Comparison of ENCODE assay signal across 30 cellular contexts in genomic region chr6:68650142-68650541, GRCh38. TPM values are rescaled to one million over a fixed set of nuclear protein-coding genes. Genes with fewer than 3 reads are reported as not detected.
"Had no signal": no experiment of that assay in that cellular context is flagged by ENCODE, and none has a peak within 500 bp of the region (broad histone marks: within the 10 kb centered on the region; RNA-seq: fewer than 3 reads in every experiment).

No MANE protein-coding gene starts in this region.

- H3K4me3 ChIP-seq: ascending aorta, cardiac muscle cell had no signal

- DNase-seq: activated B cell treated with CpG ODN at 0.5 μM for 24 hours; activated CD4-positive, alpha-beta memory T cell treated with anti-CD3 and anti-CD28 coated beads, Interleukin-2, amount 10 ng/mL, durations not matched to agents 7 days and 5 days; activated CD4-positive, alpha-beta T cell treated with anti-CD3 and anti-CD28 coated beads for 1 hour; activated CD4-positive, alpha-beta T cell treated with anti-CD3 and anti-CD28 coated beads for 36 hours; activated CD4-positive, alpha-beta T cell treated with anti-CD3 and anti-CD28 coated beads for 48 hours; activated CD4-positive, alpha-beta T cell treated with anti-CD3 and anti-CD28 coated beads, Interleukin-2, amount 10 ng/mL, durations not matched to agents 7 days and 5 days; activated CD4-positive, alpha-beta T cell treated with anti-CD3 and anti-CD28 coated beads, Interleukin-2, amount 50 U/mL, for 48 hours; activated CD8-positive, alpha-beta memory T cell treated with anti-CD3 and anti-CD28 coated beads for 24 hours; activated CD8-positive, alpha-beta memory T cell treated with anti-CD3 and anti-CD28 coated beads, Interleukin-2, amount 10 ng/mL, durations not matched to agents 7 days and 5 days; activated CD8-positive, alpha-beta memory T cell treated with anti-CD3 and anti-CD28 coated beads, Interleukin-2, amount 50 U/mL, for 48 hours; activated CD8-positive, alpha-beta T cell treated with anti-CD3 and anti-CD28 coated beads, Interleukin-2, amount 10 ng/mL, durations not matched to agents 7 days and 5 days; activated effector memory CD4-positive, alpha-beta T cell treated with Interleukin-2 at 50 U/mL for 16 hours; activated gamma-delta T cell; activated naive CD4-positive, alpha-beta T cell treated with anti-CD3 and anti-CD28 coated beads, Interleukin-2, amount 10 ng/mL, durations not matched to agents 7 days and 5 days; activated naive CD4-positive, alpha-beta T cell treated with Interleukin-2 at 50 U/mL for 16 hours; activated naive CD8-positive, alpha-beta T cell treated with anti-CD3 and anti-CD28 coated beads, Interleukin-2, amount 10 ng/mL, durations not matched to agents 7 days and 5 days; activated naive CD8-positive, alpha-beta T cell treated with anti-CD3 and anti-CD28 coated beads, Interleukin-2, amount 50 U/mL, for 24 hours; activated T-cell treated with anti-CD3 and anti-CD28 coated beads, Interleukin-2, amount 50 U/mL, for 24 hours; activated T-cell treated with anti-CD3 and anti-CD28 coated beads, Interleukin-2, amount 50 U/mL, for 48 hours; amygdala; cerebellar nuclear complex; T-helper 1 cell; T-helper 2 cell; T-helper 9 cell had no signal

- ATAC-seq: activated CD4-positive, alpha-beta T cell treated with anti-CD3 and anti-CD28 coated beads for 36 hours; activated CD8-positive, alpha-beta memory T cell treated with anti-CD3 and anti-CD28 coated beads, Interleukin-2, amount 10 ng/mL, durations not matched to agents 7 days and 5 days; activated CD8-positive, alpha-beta T cell treated with anti-CD3 and anti-CD28 coated beads, Interleukin-2, amount 10 ng/mL, durations not matched to agents 7 days and 5 days; activated naive CD8-positive, alpha-beta T cell treated with anti-CD3 and anti-CD28 coated beads, Interleukin-2, amount 50 U/mL, for 24 hours had no signal

- H3K27me3 ChIP-seq: ascending aorta, cardiac muscle cell had no signal

- H3K27ac ChIP-seq: ascending aorta, cardiac muscle cell, VCaP had no signal

- H3K9me3 ChIP-seq: ascending aorta had no signal

- H3K36me3 ChIP-seq: ascending aorta, cardiac muscle cell had no signal

- FAIRE-seq: bronchial epithelial cell, TTC549 had no signal

RNA-seq across cellular contexts. Expression of gene ADGRB3, which starts 15.1 kb away (rescaled TPM):
- total RNA-seq: activated B cell treated with CpG ODN at 0.5 μM for 24 hours; activated CD4-positive, alpha-beta memory T cell treated with anti-CD3 and anti-CD28 coated beads, Interleukin-2, amount 10 ng/mL, durations not matched to agents 7 days and 5 days; activated CD4-positive, alpha-beta T cell treated with anti-CD3 and anti-CD28 coated beads for 36 hours; activated CD4-positive, alpha-beta T cell treated with anti-CD3 and anti-CD28 coated beads, Interleukin-2, amount 10 ng/mL, durations not matched to agents 7 days and 5 days; activated CD8-positive, alpha-beta T cell treated with anti-CD3 and anti-CD28 coated beads, Interleukin-2, amount 10 ng/mL, durations not matched to agents 7 days and 5 days; activated naive CD8-positive, alpha-beta T cell treated with anti-CD3 and anti-CD28 coated beads, Interleukin-2, amount 10 ng/mL, durations not matched to agents 7 days and 5 days; bronchial epithelial cell; chondrocyte had no signal
